16 cellular contexts compared by ENCODE assay signal in genomic region chr19:18784786-18785120, GRCh38. TPM values are rescaled to one million over a fixed set of nuclear protein-coding genes. Genes with fewer than 3 reads are reported as not detected.
DNase-seq lines count a peak whose midpoint lies in the region; ATAC-seq, FAIRE-seq and TF ChIP-seq lines count a peak whose summit lies in the region.
"Had no signal": no experiment of that assay in that cellular context is flagged by ENCODE, and none has a peak within 500 bp of the region (broad histone marks: within the 10 kb centered on the region; RNA-seq: fewer than 3 reads in every experiment).

No MANE protein-coding gene starts in this region.

- H4K20me1 ChIP-seq in PC-9 (ENCODE audit: insufficient read depth): no peaks in the 10 kb centered on the region; the same call in 1 of the 2 replicates

- H3K27me3 ChIP-seq in PC-9 (ENCODE audit: insufficient read depth, low read depth): no peaks in the 10 kb centered on the region

- WGBS in A549 (ENCODE audit: missing lambda C conversion rate): 87% methylated on average over 16 of the region's 16 CpGs

- no peak for TF ChIP-seq POLR2A in A549 (IDR thresholded peaks at IDR 0.05; ENCODE audit: low read length)

- no peak for TF ChIP-seq RAD21 in A549 (conservative IDR thresholded peaks at IDR 0.05 in 1 of 2, IDR thresholded peaks at IDR 0.05 in 1 of 2)

- intact Hi-C loops in PC-9 (cut with micrococcal nuclease; ENCODE audit: unreplicated experiment): no loop called here

- BruUV-seq in PC-9 (replicated peaks; lab: Mats Ljungman, UMichigan): no TSS peak

- H3K9me2 ChIP-seq in PC-9 (ENCODE audit: insufficient read depth): no peaks in the 10 kb centered on the region

- no peak for ATAC-seq in A549
- ATAC-seq in GM18517 (IDR thresholded peaks at IDR 0.05; ENCODE audit: unreplicated experiment): no peak
- no peak for ATAC-seq in GM19467 (IDR thresholded peaks at IDR 0.05; ENCODE audit: unreplicated experiment)

- H3K4me2 ChIP-seq in A549 (peak overlapping the region; percentile 83), PC-9 (peak overlapping the region; percentile 49)

- H3K36me3 ChIP-seq in PC-9 (ENCODE audit: low read depth): no peaks in the 10 kb centered on the region

- H3K79me2 ChIP-seq in PC-9 (ENCODE audit: low read depth): no peaks in the 10 kb centered on the region

- no peak overlapping the region for H3K4me3 ChIP-seq in A549
- H3K4me3 ChIP-seq in PC-9: no peak overlapping the region

- POLR2A ChIA-PET in A549 (lab: Yijun Ruan, JAX) (no interaction called here), PC-9 (lab: Charles Lee; ENCODE audit: unreplicated experiment) (interaction anchor here (0.5 to 0.7 kb wide), 3 partner anchors 20 to 1208 kb away, joined by 3 to 5 read pairs (median 5); no protein-coding TSS in a partner anchor)

- TF ChIP-seq CTCF in A549 (IDR thresholded peaks at IDR 0.05) (no peak), PC-9 (conservative IDR thresholded peaks at IDR 0.05) (no peak)

- H2AFZ ChIP-seq in PC-9: no peak overlapping the region

- H3F3A ChIP-seq in PC-9 (ENCODE audit: insufficient read depth, low read depth): peaks cover 19% of the 10 kb centered on the region

- no peak overlapping the region for H3K27ac ChIP-seq in A549
- H3K27ac ChIP-seq in PC-9: no peak overlapping the region
- H3K27ac ChIP-seq: C4-2B had no signal

- H3K4me1 ChIP-seq in A549 (peaks cover 18% of the 10 kb centered on the region; the same call in 2 of the 3 replicates), PC-9 (replicated peaks; ENCODE audit: insufficient read depth) (no peaks in the 10 kb centered on the region)

- no peak for FAIRE-seq in A549 (lab: Jason Lieb, UNC)

- H3K9me3 ChIP-seq in A549 (no peaks in the 10 kb centered on the region), PC-9 (ENCODE audit: insufficient read depth, low read depth) (no peaks in the 10 kb centered on the region)

- DNase-seq in A549 (ENCODE audit: low read depth in 1 of 2, low spot score in 1 of 2) (no peak), DMS53 (lab: John Stamatoyannopoulos, UW) (peak; percentile 80), PC-9 (no peak), iPS-NIHi11 (ENCODE audit: low spot score) (peak; percentile 2), DMS79 (lab: John Stamatoyannopoulos, UW) (no peak), superior temporal gyrus (ENCODE audit: extremely low spot score) (no peak)
- DNase-seq: GF-D8, NCI-H2227 treated with DMSO at 0.1 percent for 48 hours, NCI-H510A treated with DMSO at 0.1 percent for 48 hours, SHP77 treated with DMSO at 0.1 percent for 48 hours had no signal

- CTCF ChIA-PET in A549 (lab: Yijun Ruan, JAX) (no interaction called here), PC-9 (lab: Charles Lee) (no interaction called here)

- TF ChIP-seq EP300 in A549 (IDR thresholded peaks at IDR 0.05): no peak

TF ChIP-seq in A549, 52 proteins besides CTCF, POLR2A, EP300 and RAD21:
- TF ChIP-seq GATA3 (IDR thresholded peaks at IDR 0.05; ENCODE audit: borderline replicate concordance) (no peak), MYC (IDR thresholded peaks at IDR 0.05; ENCODE audit: borderline replicate concordance, low read length) (no peak), CEBPB (IDR thresholded peaks at IDR 0.05) (no peak), ELK1 (IDR thresholded peaks at IDR 0.05; ENCODE audit: low read depth, low read length) (no peak), MAX (IDR thresholded peaks at IDR 0.05) (no peak), PBX3 (IDR thresholded peaks at IDR 0.05) (no peak), ZC3H11A (IDR thresholded peaks at IDR 0.05) (no peak), MAZ (IDR thresholded peaks at IDR 0.05; ENCODE audit: borderline replicate concordance, low read depth, low read length) (no peak), CHD4 (IDR thresholded peaks at IDR 0.05; ENCODE audit: borderline replicate concordance) (no peak)

RNA-seq across cellular contexts. Expression of gene COMP, which starts 6.4 kb away (rescaled TPM):
- not detected in 2 replicates for polyA plus RNA-seq in A549 (2011; rRNA removed)
- 0.03 TPM in 1 of 2 replicates, not detected in the other for polyA plus RNA-seq in A549 (2012; cell fraction: cytosol; rRNA removed)
- 0.10 TPM in 1 of 2 replicates, not detected in the other for polyA plus RNA-seq in A549 (2012; cell fraction: nucleus; rRNA removed)
- not detected in 3 replicates for polyA plus RNA-seq in A549 (2017; fragmentation: RNase III; extraction: RNeasy Plus Mini Kit Qiagen cat#74134 plus additional on column Dnase treatment)
- polyA minus RNA-seq in A549 (2011; rRNA and poly(A)+ RNA removed): not detected in 2 replicates
- total RNA-seq in PC-9 (2021): not detected in 2 replicates
- total RNA-seq: A172, Daoy, H7 had no signal

RNA-seq across cellular contexts. Expression of gene UPF1, which starts 47.0 kb away (rescaled TPM):
- 19.2 and 29.6 TPM in 2 replicates for polyA plus RNA-seq in A549 (2011; rRNA removed)
- polyA plus RNA-seq in A549 (2012; cell fraction: cytosol; rRNA removed): 20.0 and 24.8 TPM in 2 replicates
- 90.7 and 95.7 TPM in 2 replicates for polyA plus RNA-seq in A549 (2012; cell fraction: nucleus; rRNA removed)
- polyA plus RNA-seq in A549 (2017; fragmentation: RNase III; extraction: RNeasy Plus Mini Kit Qiagen cat#74134 plus additional on column Dnase treatment): 27.9 to 28.6 TPM (median 28.2 TPM) in 3 replicates
- 45.6 and 52.9 TPM in 2 replicates for polyA minus RNA-seq in A549 (2011; rRNA and poly(A)+ RNA removed)
- total RNA-seq in PC-9 (2021): 78.8 and 93.0 TPM in 2 replicates

Comparison
In these comparisons a context has a peak if more than half of its experiments do, and no peak if none do; other contexts are left out.
1. DNase-seq: peak in DMS53 (single experiment) and iPS-NIHi11 (single experiment); none in A549 (0 of 2), PC-9 (0 of 2), DMS79 (single experiment) and superior temporal gyrus (single experiment).